13 cellular contexts compared by ENCODE assay signal in genomic region chr7:132825932-132826480, GRCh38.
"Had no signal": no experiment of that assay in that cellular context is flagged by ENCODE, and none has a peak within 500 bp of the region (broad histone marks: within the 10 kb centered on the region; RNA-seq: fewer than 3 reads in every experiment).

No MANE protein-coding gene starts in this region.

- DNase-seq: activated CD4-positive, alpha-beta T cell treated with anti-CD3 and anti-CD28 coated beads, Interleukin-2, amount 50 U/mL, for 4 hours; activated CD4-positive, CD25-positive, alpha-beta regulatory T cell treated with anti-CD3 and anti-CD28 coated beads, Interleukin-2, amount 50 U/mL, for 72 hours; activated gamma-delta T cell treated with Interleukin-2 at 50 U/mL for 16 hours; activated naive CD8-positive, alpha-beta T cell treated with anti-CD3 and anti-CD28 coated beads for 36 hours; activated T-cell treated with anti-CD3 and anti-CD28 coated beads, Interleukin-2, amount 50 U/mL, for 48 hours; lower lobe of right lung; naive B cell; transverse colon had no signal

- H3K27ac ChIP-seq: gastroesophageal sphincter, hepatocyte, lower lobe of right lung, parathyroid adenoma, right atrium auricular region, skin epidermis, transverse colon had no signal
